ENCODE assay signal across 9 cellular contexts in the genomic region with DNA sequence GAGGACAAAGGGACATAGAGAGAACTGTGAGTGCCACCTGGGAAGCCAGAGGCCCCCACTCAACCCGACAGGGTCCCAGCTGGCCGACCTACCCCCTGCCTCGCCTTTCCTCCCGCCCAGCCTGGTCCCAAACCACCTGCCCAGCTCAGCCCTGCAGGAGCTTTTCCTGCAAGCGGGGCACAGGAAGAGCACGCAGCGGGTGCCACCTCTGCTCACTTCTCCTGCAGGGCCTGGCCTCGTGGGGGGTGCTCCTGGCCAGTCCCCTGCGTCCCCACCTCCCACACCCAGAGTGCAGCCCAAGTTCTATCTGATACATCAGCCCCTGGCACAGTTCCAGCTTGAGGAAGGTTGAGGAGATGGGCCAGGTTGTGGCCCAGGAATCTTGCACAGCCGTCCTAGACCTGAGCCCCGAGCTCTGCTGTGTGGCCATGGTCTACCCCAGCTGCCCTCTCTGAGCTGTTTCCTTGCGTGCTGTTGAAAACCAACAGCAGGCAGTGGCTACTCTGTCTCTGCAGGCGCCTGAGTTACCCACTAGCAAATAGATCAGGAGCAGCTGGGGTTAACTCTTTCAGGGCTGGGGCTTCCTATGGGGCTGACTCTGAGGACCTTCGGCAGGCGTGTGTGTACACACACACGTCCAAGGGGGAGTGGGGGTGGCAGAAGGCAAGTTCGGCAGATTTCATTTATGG. TPM values are rescaled to one million over a fixed set of nuclear protein-coding genes. Genes with fewer than 3 reads are reported as not detected.
DNase-seq lines count a peak whose midpoint lies in the region; ATAC-seq and TF ChIP-seq lines count a peak whose summit lies in the region.
"Had no signal": no experiment of that assay in that cellular context is flagged by ENCODE, and none has a peak within 500 bp of the region (broad histone marks: within the 10 kb centered on the region; RNA-seq: fewer than 3 reads in every experiment).

No MANE protein-coding gene starts in this region.

- H3K18ac ChIP-seq in trophoblast cell (ENCODE audit: low read length): peak overlapping the region; percentile 2

- no CpG with 5 or more reads among the region's 17 CpGs for WGBS in trophoblast cell (ENCODE audit: extremely low coverage, insufficient coverage, insufficient read length)

- H3K4me2 ChIP-seq in trophoblast cell (ENCODE audit: low read length): peak overlapping the region; percentile 94

- H2AK5ac ChIP-seq in trophoblast cell (ENCODE audit: low read length): peak overlapping the region; percentile 52

- DNase-seq in Calu3: no peak
- DNase-seq in NCI-H146 treated with DMSO at 0.1 percent for 48 hours (lab: John Stamatoyannopoulos, UW; ENCODE audit: unreplicated experiment): peak; percentile 94
- no peak for DNase-seq in colonic mucosa
- no peak for DNase-seq in trophoblast cell
- DNase-seq in GDM1 (lab: John Stamatoyannopoulos, UW): no peak
- DNase-seq in activated CD4-positive, alpha-beta T cell treated with anti-CD3 and anti-CD28 coated beads for 4 hours: no peak
- DNase-seq: activated effector memory CD4-positive, alpha-beta T cell treated with anti-CD3 and anti-CD28 coated beads, Interleukin-2, amount 50 U/mL, for 16 hours had no signal

- H3K9me3 ChIP-seq in colonic mucosa (no peaks in the 10 kb centered on the region), trophoblast cell (ENCODE audit: insufficient read depth, low read depth, low read length) (peaks cover 4% of the 10 kb centered on the region)

- H4K12ac ChIP-seq in trophoblast cell (ENCODE audit: low read depth, low read length): peak overlapping the region; percentile 12

- no peak overlapping the region for H3K4ac ChIP-seq in trophoblast cell (ENCODE audit: low read depth, low read length)

- no peak overlapping the region for H3K4me3 ChIP-seq in colonic mucosa
- no peak overlapping the region for H3K4me3 ChIP-seq in trophoblast cell (ENCODE audit: low read depth, low read length)

- H3K9ac ChIP-seq in colonic mucosa (ENCODE audit: low read depth in 2 of 2, low read length in 2 of 2) (peak overlapping the region; percentile 30 to 84), trophoblast cell (ENCODE audit: low read length) (no peak overlapping the region)

- TF ChIP-seq CTCF in Calu3 (IDR thresholded peaks at IDR 0.05; ENCODE audit: unreplicated experiment): no peak
- no peak for TF ChIP-seq CTCF in colonic mucosa (IDR thresholded peaks at IDR 0.05)

- no peak overlapping the region for H3K27ac ChIP-seq in colonic mucosa
- H3K27ac ChIP-seq in trophoblast cell (ENCODE audit: low read depth, low read length): no peak overlapping the region

- no peak overlapping the region for H2BK120ac ChIP-seq in trophoblast cell (ENCODE audit: insufficient read depth, low read length, poor library complexity)

- BruUV-seq in Calu3 (replicated peaks; lab: Mats Ljungman, UMichigan): no TSS peak

- intact Hi-C loops in Calu3 (cut with micrococcal nuclease; ENCODE audit: unreplicated experiment): no loop called here
- intact Hi-C loops in colonic mucosa (cut with DNase I): no loop called here

- no peak overlapping the region for H2AFZ ChIP-seq in trophoblast cell (ENCODE audit: insufficient read depth, low read length, poor library complexity)

- no peak overlapping the region for H3K23ac ChIP-seq in trophoblast cell (ENCODE audit: low read length)

- no peak overlapping the region for H4K8ac ChIP-seq in trophoblast cell (ENCODE audit: low read depth, low read length)

- H3K79me1 ChIP-seq in trophoblast cell (ENCODE audit: low read length): peaks cover 17% of the 10 kb centered on the region

- CTCF ChIA-PET in Calu3 (lab: Charles Lee): interaction anchor here (0.7 to 1.6 kb wide), 2 partner anchors 9 to 131 kb away, joined by 3 to 5 read pairs; no protein-coding TSS in a partner anchor

- H3K79me2 ChIP-seq in trophoblast cell (ENCODE audit: control insufficient read depth, insufficient read depth, low read length, poor library complexity): peaks cover 10% of the 10 kb centered on the region

- no peaks in the 10 kb centered on the region for H3K27me3 ChIP-seq in colonic mucosa
- H3K27me3 ChIP-seq in trophoblast cell (ENCODE audit: insufficient read depth, low read length): no peaks in the 10 kb centered on the region

- H2BK12ac ChIP-seq in trophoblast cell (ENCODE audit: low read length): peak overlapping the region; percentile 20

- H3K36me3 ChIP-seq in colonic mucosa (no peaks in the 10 kb centered on the region), trophoblast cell (ENCODE audit: control insufficient read depth in 1 of 2, insufficient read depth in 2 of 2, low read length in 2 of 2) (peaks cover 49 to 50% of the 10 kb centered on the region in 2 experiments)

- peak overlapping the region; percentile 93 for H3K14ac ChIP-seq in trophoblast cell (ENCODE audit: low read length)

- no peaks in the 10 kb centered on the region for H3K27me3 Mint-ChIP-seq in Calu3 (ENCODE audit: unreplicated experiment)

- peaks cover 25% of the 10 kb centered on the region for H3K4me1 ChIP-seq in colonic mucosa
- peaks cover 19 to 22% of the 10 kb centered on the region in 2 experiments for H3K4me1 ChIP-seq in trophoblast cell (ENCODE audit: control insufficient read depth in 1 of 2, insufficient read depth in 2 of 2, low read length in 2 of 2)

- peak overlapping the region; percentile 68 for H3K27ac Mint-ChIP-seq in Calu3 (ENCODE audit: unreplicated experiment)

- H2BK5ac ChIP-seq in trophoblast cell (ENCODE audit: low read depth, low read length, poor library complexity): no peak overlapping the region

- H4K91ac ChIP-seq in trophoblast cell (ENCODE audit: low read depth, low read length): peak overlapping the region; percentile 77

- H3K9me3 Mint-ChIP-seq in Calu3 (ENCODE audit: low read depth, unreplicated experiment): no peaks in the 10 kb centered on the region

- H3K36me3 Mint-ChIP-seq in Calu3 (ENCODE audit: insufficient read depth, unreplicated experiment): peaks cover 58% of the 10 kb centered on the region

- H3K4me1 Mint-ChIP-seq in Calu3 (ENCODE audit: low read depth, unreplicated experiment): peaks cover 18% of the 10 kb centered on the region

- ATAC-seq in HG02623 (IDR thresholded peaks at IDR 0.05; ENCODE audit: unreplicated experiment): no peak
- ATAC-seq in HG02759 (IDR thresholded peaks at IDR 0.05; ENCODE audit: unreplicated experiment): no peak

- peak overlapping the region; percentile 94 for H3K4me3 Mint-ChIP-seq in Calu3 (ENCODE audit: low read depth, unreplicated experiment)

RNA-seq across cellular contexts. Expression of a gene that starts 1.7 kb away (rescaled TPM):
- total RNA-seq in Calu3 (2022) (65.5 and 80.8 TPM in 2 replicates), colonic mucosa (10 to 100 TPM; 30.3 to 61.3 TPM)
- polyA plus RNA-seq in trophoblast cell (2013): 15.3 and 17.0 TPM in 2 replicates

RNA-seq across cellular contexts. Expression of a gene that starts 5.8 kb away (rescaled TPM):
- 5.4 and 7.3 TPM in 2 replicates for total RNA-seq in Calu3 (2022)
- total RNA-seq in colonic mucosa: 1 to 10 TPM; 3.9 to 8.0 TPM
- polyA plus RNA-seq in trophoblast cell (2013): 0.01 TPM in 1 of 2 replicates, not detected in the other

RNA-seq across cellular contexts. Expression of a gene that starts 10.4 kb away (rescaled TPM):
- total RNA-seq in Calu3 (2022): 0.45 and 0.76 TPM in 2 replicates
- under 1 TPM in 1 of 2 donors, not detected in 1; 0.30 TPM for total RNA-seq in colonic mucosa
- polyA plus RNA-seq in trophoblast cell (2013): 0.04 and 0.10 TPM in 2 replicates

RNA-seq across cellular contexts. Expression of a gene that starts 13.6 kb away (rescaled TPM):
- 56.9 and 62.3 TPM in 2 replicates for total RNA-seq in Calu3 (2022)
- 10 to 100 TPM in 1 of 2 donors, 1 to 10 TPM in 1; 4.6 to 23.3 TPM for total RNA-seq in colonic mucosa
- polyA plus RNA-seq in trophoblast cell (2013): 7.1 TPM in 2 replicates

RNA-seq across cellular contexts. Expression of a gene that starts 47.5 kb away (rescaled TPM):
- total RNA-seq in Calu3 (2022) (18.7 and 20.3 TPM in 2 replicates), colonic mucosa (10 to 100 TPM; 13.2 to 18.1 TPM)
- 1.9 and 2.4 TPM in 2 replicates for polyA plus RNA-seq in trophoblast cell (2013)
